30 cellular contexts compared by ENCODE assay signal in genomic region chr5:56215019-56215830, GRCh38. TPM values are rescaled to one million over a fixed set of nuclear protein-coding genes. Genes with fewer than 3 reads are reported as not detected.
A peak's percentile ranks its signal among the peaks of the same experiment; 100 is the strongest.
DNase-seq lines count a peak whose midpoint lies in the region; ATAC-seq, FAIRE-seq and TF ChIP-seq lines count a peak whose summit lies in the region.
"Had no signal": no experiment of that assay in that cellular context is flagged by ENCODE, and none has a peak within 500 bp of the region (broad histone marks: within the 10 kb centered on the region; RNA-seq: fewer than 3 reads in every experiment).

No MANE protein-coding gene starts in this region.

- TF ChIP-seq CTCF in HepG2 (CRISPR knock-in tag; IDR thresholded peaks at IDR 0.05) = no peak
- no peak for TF ChIP-seq CTCF in right lobe of liver (IDR thresholded peaks at IDR 0.05)
- no peak for TF ChIP-seq CTCF in fibroblast of lung (conservative IDR thresholded peaks at IDR 0.05 in 1 of 2, IDR thresholded peaks at IDR 0.05 in 1 of 2; ENCODE audit: low read depth in 1 of 2, low read length in 2 of 2)
- TF ChIP-seq CTCF in osteoblast (IDR thresholded peaks at IDR 0.05; ENCODE audit: extremely low read depth, low read depth, low read length) = no peak

- 3% methylated on average over 7 of the region's 7 CpGs for WGBS in HepG2 (ENCODE audit: low lambda C conversion rate)
- WGBS in right lobe of liver (ENCODE audit: insufficient coverage, low coverage, low lambda C conversion rate, missing lambda C conversion rate) = 70% methylated on average over 5 of the region's 7 CpGs

- TF ChIP-seq EP300 in HepG2 (IDR thresholded peaks at IDR 0.05; ENCODE audit: low read depth in 2 of 2, low read length in 2 of 2) (peak in 1 of 2 experiments; percentile 72; a peak in 2 of 4 replicates), HepG2 (CRISPR knock-in tag; IDR thresholded peaks at IDR 0.05; ENCODE audit: borderline replicate concordance) (no peak)

- TF ChIP-seq RAD21 in HepG2 (CRISPR knock-in tag; IDR thresholded peaks at IDR 0.05) = no peak

- no peak for FAIRE-seq in HepG2 (lab: Jason Lieb, UNC)
- FAIRE-seq: GM12878, GM12892, GM18507 had no signal

- in situ Hi-C loops in HepG2 (cut with HindIII; ENCODE audit: extremely low pct_ligation_motif_present, low pct_unique_long_range_greater_than_20kb) = no loop called here

- H3K4me2 ChIP-seq in HepG2 (ENCODE audit: low read depth, low read length) (peak overlapping the region; percentile 63), fibroblast of lung (ENCODE audit: extremely low read depth, insufficient read depth, low read length) (no peak overlapping the region), osteoblast (ENCODE audit: insufficient read depth, low read length) (no peak overlapping the region)
- H3K4me2 ChIP-seq: BLaER1 had no signal

- H3K4me3 ChIP-seq in HepG2 (replicated peaks in 1 of 3; ENCODE audit: insufficient read depth in 1 of 3, low read depth in 2 of 3, low read length in 3 of 3) (no peak overlapping the region; a peak in 1 of 6 replicates), right lobe of liver (no peak overlapping the region), fibroblast of lung (replicated peaks in 1 of 4; ENCODE audit: control extremely low read depth in 1 of 4, insufficient read depth in 1 of 4, low read depth in 3 of 4, low read length in 4 of 4) (no peak overlapping the region), osteoblast (ENCODE audit: insufficient read depth, low read length) (no peak overlapping the region)
- H3K4me3 ChIP-seq: BLaER1, GM12878 had no signal

- H3K27ac ChIP-seq in HepG2 (ENCODE audit: extremely low read length, insufficient read depth, low read length) = peak overlapping the region; percentile 54
- H3K27ac ChIP-seq in right lobe of liver = no peak overlapping the region
- H3K27ac ChIP-seq in fibroblast of lung (ENCODE audit: insufficient read depth, low read length) = no peak overlapping the region
- no peak overlapping the region for H3K27ac ChIP-seq in osteoblast (ENCODE audit: low read depth, low read length)
- H3K27ac ChIP-seq: 22Rv1, BLaER1 had no signal

- intact Hi-C loops in HepG2 (cut with micrococcal nuclease; ENCODE audit: unreplicated experiment) = no loop called here
- intact Hi-C loops in right lobe of liver (cut with DNase I) = no loop called here

- TF ChIP-seq POLR2A in HepG2 (IDR thresholded peaks at IDR 0.05; ENCODE audit: insufficient read depth in 1 of 2, low read depth in 2 of 2, low read length in 2 of 2) (no peak), right lobe of liver (IDR thresholded peaks at IDR 0.05) (no peak)

- POLR2A ChIA-PET in HepG2 (lab: Yijun Ruan, JAX) = interaction anchor here (0.5 kb wide), 1 partner anchor 915 kb away, joined by 4 read pairs; no protein-coding TSS in a partner anchor

- BruUV-seq in HepG2 (replicated peaks; lab: Mats Ljungman, UMichigan) = no TSS peak

- H3K36me3 ChIP-seq in HepG2 (replicated peaks in 1 of 2; ENCODE audit: control insufficient read depth in 1 of 2, insufficient read depth in 2 of 2, low read length in 2 of 2) (no peaks in the 10 kb centered on the region), right lobe of liver (no peaks in the 10 kb centered on the region), fibroblast of lung (ENCODE audit: control insufficient read depth, insufficient read depth, low read length) (no peaks in the 10 kb centered on the region), osteoblast (ENCODE audit: insufficient read depth, low read length) (no peaks in the 10 kb centered on the region)
- H3K36me3 ChIP-seq: BE2C, BLaER1 had no signal

- DNase-seq in HepG2 (ENCODE audit: low spot score) = peak; percentile 78
- DNase-seq in right lobe of liver = no peak
- no peak for DNase-seq in fibroblast of lung (ENCODE audit: low read depth in 2 of 2)
- DNase-seq in osteoblast (ENCODE audit: insufficient read length, low spot score, missing footprints) = no peak
- no peak for DNase-seq in NCI-H1092 treated with DMSO at 0.1 percent for 48 hours (lab: John Stamatoyannopoulos, UW)
- DNase-seq: ACHN; BE2C; C1 segment of cervical spinal cord; CD4-positive, alpha-beta memory T cell; CD4-positive, CD25-positive, alpha-beta regulatory T cell; CD8-positive, alpha-beta memory T cell; COR-L47; DMS 273 treated with DMSO at 0.1 percent for 48 hours; DMS153; DMS53; DMS79; DND-41; EL; GDM1 had no signal

- H2AFZ ChIP-seq in HepG2 (ENCODE audit: low read length) = no peak overlapping the region
- H2AFZ ChIP-seq in fibroblast of lung (ENCODE audit: low read length) = no peak overlapping the region
- peak overlapping the region; percentile 52 for H2AFZ ChIP-seq in osteoblast (ENCODE audit: low read length)

- H3K9ac ChIP-seq in HepG2 (ENCODE audit: insufficient read depth, low read depth, low read length) (peak overlapping the region; percentile 36; the same call in 1 of the 2 replicates), fibroblast of lung (ENCODE audit: insufficient read depth, low read length) (peak overlapping the region; percentile 12)
- H3K9ac ChIP-seq: BLaER1 had no signal

- H3K9me3 ChIP-seq in HepG2 (ENCODE audit: low read length) = peaks cover 12% of the 10 kb centered on the region
- H3K9me3 ChIP-seq in right lobe of liver = no peaks in the 10 kb centered on the region
- H3K9me3 ChIP-seq in fibroblast of lung (ENCODE audit: control insufficient read depth, insufficient read depth, low read depth, low read length) = no peaks in the 10 kb centered on the region
- H3K9me3 ChIP-seq in osteoblast (ENCODE audit: low read depth, low read length) = peaks cover 2% of the 10 kb centered on the region
- H3K9me3 ChIP-seq: BE2C had no signal

- peak; percentile 77 for ATAC-seq in HepG2
- ATAC-seq in right lobe of liver = no peak
- ATAC-seq in HG03139 (IDR thresholded peaks at IDR 0.05; ENCODE audit: unreplicated experiment) = no peak
- ATAC-seq: GM12878 had no signal

- peaks cover 65% of the 10 kb centered on the region for H3K4me1 ChIP-seq in HepG2 (ENCODE audit: insufficient read depth, low read length)
- peaks cover 0 to 7% (median 2%) of the 10 kb centered on the region in 4 donors for H3K4me1 ChIP-seq in right lobe of liver
- peaks cover 2% of the 10 kb centered on the region for H3K4me1 ChIP-seq in fibroblast of lung (ENCODE audit: control insufficient read depth, extremely low read depth, insufficient read depth, low read length)
- H3K4me1 ChIP-seq in osteoblast (ENCODE audit: insufficient read depth, low read length) = peaks cover 17% of the 10 kb centered on the region
- H3K4me1 ChIP-seq: BE2C, BLaER1 had no signal

- H3K27me3 ChIP-seq in HepG2 (ENCODE audit: control insufficient read depth in 1 of 2, insufficient read depth in 2 of 2, low read length in 2 of 2) = no peaks in the 10 kb centered on the region
- H3K27me3 ChIP-seq in right lobe of liver = no peaks in the 10 kb centered on the region
- H3K27me3 ChIP-seq in fibroblast of lung (ENCODE audit: control insufficient read depth, insufficient read depth, low read length) = no peaks in the 10 kb centered on the region
- no peaks in the 10 kb centered on the region for H3K27me3 ChIP-seq in osteoblast (ENCODE audit: insufficient read depth, low read length)
- H3K27me3 ChIP-seq: BE2C, BLaER1 had no signal

- CTCF ChIA-PET in HepG2 (lab: Yijun Ruan, JAX; ENCODE audit: low intra/inter-chr PET ratio, low total read pairs) = no interaction called here

- H3K79me2 ChIP-seq in HepG2 (ENCODE audit: insufficient read depth, low read length) (no peaks in the 10 kb centered on the region), fibroblast of lung (ENCODE audit: control insufficient read depth, insufficient read depth, low read length) (no peaks in the 10 kb centered on the region), osteoblast (ENCODE audit: insufficient read depth, low read length) (no peaks in the 10 kb centered on the region)

- H4K20me1 ChIP-seq in HepG2 (ENCODE audit: insufficient read depth, low read length) (no peaks in the 10 kb centered on the region), fibroblast of lung (ENCODE audit: control insufficient read depth, extremely low read depth, insufficient read depth, low read length) (no peaks in the 10 kb centered on the region), osteoblast (ENCODE audit: insufficient read depth, low read length) (no peaks in the 10 kb centered on the region)
- H4K20me1 ChIP-seq: BLaER1 had no signal

TF ChIP-seq in HepG2, 621 proteins besides CTCF, POLR2A, EP300 and RAD21 (continues in another document):
- TF ChIP-seq ZNF484 (CRISPR knock-in tag; IDR thresholded peaks at IDR 0.05; ENCODE audit: borderline replicate concordance, low read depth) = no peak
- TF ChIP-seq ZNF547 (CRISPR knock-in tag; IDR thresholded peaks at IDR 0.05) = no peak
- no peak; the same call in 1 of the 2 replicates for TF ChIP-seq GABPB1 (CRISPR knock-in tag; IDR thresholded peaks at IDR 0.05)

RNA-seq across cellular contexts. Expression of gene ANKRD55, which starts 17.9 kb away (rescaled TPM):
- total RNA-seq in HepG2 (2016; rRNA removed; fragmentation: Illumina TruSeq; extraction: Trizol) (0.11 and 0.31 TPM in 2 replicates), right lobe of liver (1 to 10 TPM in 4 of 6 experiments, under 1 TPM in 2; 0.68 to 2.2 (median 1.2) TPM), fibroblast of lung (under 0.01 TPM in 1 of 2 replicates, not detected in the other), osteoblast (not detected in 2 replicates)
- total RNA-seq in HepG2 (2016; cell fraction: cytosol; rRNA removed; fragmentation: Illumina TruSeq; extraction: Trizol; ENCODE audit: low read depth) = not detected in 2 replicates
- 0.17 TPM in 1 of 2 replicates, not detected in the other for total RNA-seq in HepG2 (2016; cell fraction: insoluble cytoplasmic fraction; rRNA removed; fragmentation: Illumina TruSeq; extraction: Trizol)
- total RNA-seq in HepG2 (2016; cell fraction: membrane; rRNA removed; fragmentation: Illumina TruSeq; extraction: Trizol) = 0.24 and 0.31 TPM in 2 replicates
- 0.25 TPM in 1 of 2 replicates, not detected in the other for total RNA-seq in HepG2 (2016; cell fraction: nucleus; rRNA removed; fragmentation: Illumina TruSeq; extraction: Trizol)
- polyA plus RNA-seq in HepG2 (2011; rRNA removed) (0.10 and 0.28 TPM in 2 replicates), fibroblast of lung (0.25 TPM in 1 of 2 replicates, not detected in the other)
- 0.12 and 0.13 TPM in 2 replicates for polyA plus RNA-seq in HepG2 (2011; cell fraction: cytosol; rRNA removed)
- polyA plus RNA-seq in HepG2 (2011; cell fraction: nucleus; rRNA removed) = 0.09 and 0.18 TPM in 2 replicates
- 0.12 TPM in 1 of 2 replicates, not detected in the other for polyA plus RNA-seq in HepG2 (2012)
- polyA plus RNA-seq in HepG2 (2016; cell fraction: cytosol; fragmentation: Illumina TruSeq; extraction: Trizol; ENCODE audit: low read depth) = 0.15 and 0.29 TPM in 2 replicates
- polyA plus RNA-seq in HepG2 (2016; cell fraction: insoluble cytoplasmic fraction; fragmentation: Illumina TruSeq; extraction: Trizol; ENCODE audit: low read depth) = 0.40 and 0.46 TPM in 2 replicates
- 0.19 and 0.24 TPM in 2 replicates for polyA plus RNA-seq in HepG2 (2016; cell fraction: membrane; fragmentation: Illumina TruSeq; extraction: Trizol; ENCODE audit: low read depth)
- 0.31 TPM in 1 of 2 replicates, not detected in the other for polyA plus RNA-seq in HepG2 (2016; cell fraction: nucleus; fragmentation: Illumina TruSeq; extraction: Trizol; ENCODE audit: insufficient read depth, low read depth)
- 0.21 TPM in 1 of 2 replicates, not detected in the other for polyA minus RNA-seq in HepG2 (2011; rRNA and poly(A)+ RNA removed; ENCODE audit: low replicate concordance)
- not detected in 2 replicates for polyA minus RNA-seq in HepG2 (2011; cell fraction: cytosol; rRNA and poly(A)+ RNA removed)
- polyA minus RNA-seq in HepG2 (2011; cell fraction: nucleus; rRNA and poly(A)+ RNA removed) = not detected in 2 replicates
- polyA plus RNA-seq in fibroblast of lung (2012) = 0.08 and 0.21 TPM in 2 replicates
- not detected in 2 replicates for polyA minus RNA-seq in fibroblast of lung (ENCODE audit: low replicate concordance)
- total RNA-seq: A172; A673; CD8-positive, alpha-beta memory T cell; Daoy; G401; GM12878 had no signal
- polyA plus RNA-seq: AG04450; CD8-positive, alpha-beta memory T cell had no signal
